In genomic region chr15:69468241-69469121, GRCh38 we compare ENCODE assay signal across 8 cellular contexts. TPM values are rescaled to one million over a fixed set of nuclear protein-coding genes. Genes with fewer than 3 reads are reported as not detected.
DNase-seq lines count a peak whose midpoint lies in the region; ATAC-seq and TF ChIP-seq lines count a peak whose summit lies in the region.

No MANE protein-coding gene starts in this region.

- H3K9me3 ChIP-seq in AG04450 (ENCODE audit: control insufficient read depth, insufficient read depth, low read length) = no peaks in the 10 kb centered on the region; the same call in 1 of the 2 replicates
- no peaks in the 10 kb centered on the region for H3K9me3 ChIP-seq in left lung

- peak; percentile 45 for DNase-seq in AG04450 (ENCODE audit: low read depth, low spot score)
- DNase-seq in SHP77 (lab: John Stamatoyannopoulos, UW) = peak; percentile 76 to 83
- DNase-seq in activated naive CD4-positive, alpha-beta T cell (lab: John Stamatoyannopoulos, UW) = peak; percentile 30 to 71 (median 48)
- peak; percentile 76 to 84 for DNase-seq in left lung
- DNase-seq in stimulated activated CD8-positive, alpha-beta memory T cell treated with anti-CD3 and anti-CD28 coated beads, Interleukin-15, amount 100 ng/mL, for 48 hours (ENCODE audit: low read depth in 2 of 2) = peak; percentile 73 to 79
- DNase-seq in NCI-H524 treated with DMSO at 0.1 percent for 48 hours (lab: John Stamatoyannopoulos, UW) = no peak
- no peak for DNase-seq in SKM-1 treated with dmso at 0.1 percent for 144 hours (lab: John Stamatoyannopoulos, UW; ENCODE audit: unreplicated experiment)

- no peaks in the 10 kb centered on the region for H4K20me1 ChIP-seq in KMS-11 (ENCODE audit: insufficient read depth)

- H3K79me2 ChIP-seq in KMS-11 (ENCODE audit: insufficient read depth, low read depth) = no peaks in the 10 kb centered on the region

- H3K27ac ChIP-seq in AG04450 (ENCODE audit: low read depth, low read length) (peak overlapping the region; percentile 31), KMS-11 (peak overlapping the region; percentile 90), left lung (peak overlapping the region; percentile 70 to 83)

- H3K4me3 ChIP-seq in AG04450 (ENCODE audit: low read depth, low read length) (no peak overlapping the region), KMS-11 (IDR thresholded peaks at IDR 0.05; ENCODE audit: insufficient read depth, low read depth, low read length) (no peak overlapping the region), left lung (no peak overlapping the region)

- intact Hi-C loops in left lung (cut with DNase I) = no loop called here

- TF ChIP-seq CTCF in AG04450 (IDR thresholded peaks at IDR 0.05; ENCODE audit: low read depth, low read length) (no peak), KMS-11 (conservative IDR thresholded peaks at IDR 0.05; ENCODE audit: low read depth, low read length) (no peak), left lung (IDR thresholded peaks at IDR 0.05) (no peak)

- peak overlapping the region; percentile 22; the same call in 1 of the 2 replicates for H2AFZ ChIP-seq in KMS-11 (ENCODE audit: low read depth)

- H3K4me1 ChIP-seq in KMS-11 (ENCODE audit: low read depth, poor library complexity, severe bottlenecking) (peaks cover 38% of the 10 kb centered on the region), left lung (peaks cover 17 to 18% of the 10 kb centered on the region in 2 donors)

- peak; percentile 72 for ATAC-seq in left lung

- H3K27me3 ChIP-seq in AG04450 (ENCODE audit: control insufficient read depth, insufficient read depth, low read length) = no peaks in the 10 kb centered on the region
- no peaks in the 10 kb centered on the region for H3K27me3 ChIP-seq in KMS-11 (ENCODE audit: insufficient read depth, low read depth)
- no peaks in the 10 kb centered on the region for H3K27me3 ChIP-seq in left lung

- H3K36me3 ChIP-seq in KMS-11 (ENCODE audit: insufficient read depth) (no peaks in the 10 kb centered on the region), left lung (no peaks in the 10 kb centered on the region)

- H3K4me2 ChIP-seq in KMS-11 = peak overlapping the region; percentile 60

- POLR2A ChIA-PET in AG04450 (lab: Yijun Ruan, JAX) = no interaction called here

- CTCF ChIA-PET in AG04450 (lab: Charles Lee) = interaction anchor here (1.6 kb wide), 1 partner anchor 7 kb away, joined by 3 read pairs; no protein-coding TSS in a partner anchor

- peak overlapping the region; percentile 55 for H3K9ac ChIP-seq in KMS-11

RNA-seq across cellular contexts. Expression of gene RPLP1, which starts 15.9 kb away (rescaled TPM):
- 722 and 1,256 TPM in 2 replicates for polyA plus RNA-seq in AG04450 (2011; rRNA removed)
- 229 and 299 TPM in 2 replicates for polyA minus RNA-seq in AG04450 (2011; rRNA and poly(A)+ RNA removed)
- 1,000 to 10,000 TPM; 1,369 to 1,478 TPM for total RNA-seq in left lung

RNA-seq across cellular contexts. Expression of gene KIF23, which starts 54.3 kb away (rescaled TPM):
- 14.6 and 20.0 TPM in 2 replicates for polyA plus RNA-seq in AG04450 (2011; rRNA removed)
- 17.5 and 18.2 TPM in 2 replicates for polyA minus RNA-seq in AG04450 (2011; rRNA and poly(A)+ RNA removed)
- 10 to 100 TPM in 1 of 2 donors, 1 to 10 TPM in 1; 3.5 to 15.4 TPM for total RNA-seq in left lung

Comparison
In these comparisons a context has a peak if more than half of its experiments do, and no peak if none do; other contexts are left out.
1. DNase-seq: peak in AG04450 (single experiment), SHP77 (2 of 2), activated naive CD4-positive, alpha-beta T cell (4 of 4), left lung (2 of 2) and stimulated activated CD8-positive, alpha-beta memory T cell treated with anti-CD3 and anti-CD28 coated beads, Interleukin-15, amount 100 ng/mL, for 48 hours (2 of 2); none in NCI-H524 treated with DMSO at 0.1 percent for 48 hours (single experiment) and SKM-1 treated with dmso at 0.1 percent for 144 hours (single experiment).
2. H3K27ac ChIP-seq: peak in every context shown above with its lines; median percentile 90 in KMS-11; 76 in left lung; 31 in AG04450.